ENCODE assay signal across 32 cellular contexts in genomic region chr10:70784476-70784875, GRCh38. TPM values are rescaled to one million over a fixed set of nuclear protein-coding genes. Genes with fewer than 3 reads are reported as not detected.
DNase-seq lines count a peak whose midpoint lies in the region; ATAC-seq lines count a peak whose summit lies in the region.
"Had no signal": no experiment of that assay in that cellular context is flagged by ENCODE, and none has a peak within 500 bp of the region (broad histone marks: within the 10 kb centered on the region; RNA-seq: fewer than 3 reads in every experiment).

No MANE protein-coding gene starts in this region.

- no peaks in the 10 kb centered on the region for H3K9me3 Mint-ChIP-seq in activated T-helper 1 cell treated with anti-CD3 and anti-CD28 coated beads, Interleukin-12 subunit alpha, Interleukin-12 subunit beta, Interleukin-2, Interleukin-4 antibody, amounts not matched to agents 30 ng/mL and 10 ng/mL and 1 ng/mL, durations not matched to agents 14 hours and 24 hours and 36 hours
- no peaks in the 10 kb centered on the region for H3K9me3 Mint-ChIP-seq in naive thymus-derived CD8-positive, alpha-beta T cell
- H3K9me3 Mint-ChIP-seq: activated CD4-positive, alpha-beta T cell treated with anti-CD3 and anti-CD28 coated beads, Interleukin-2, amount 10 ng/mL, durations not matched to agents 7 days and 5 days; activated T-cell treated with anti-CD3 and anti-CD28 coated beads, Interleukin-2, amount 50 U/mL, for 72 hours; CD4-positive, CD25-positive, alpha-beta regulatory T cell; central memory CD8-positive, alpha-beta T cell; nephron had no signal

- H3K27me3 Mint-ChIP-seq in activated T-helper 1 cell treated with anti-CD3 and anti-CD28 coated beads, Interleukin-12 subunit alpha, Interleukin-12 subunit beta, Interleukin-2, Interleukin-4 antibody, amounts not matched to agents 30 ng/mL and 10 ng/mL and 1 ng/mL, durations not matched to agents 14 hours and 24 hours and 36 hours (ENCODE audit: insufficient read depth) = peaks cover 20% of the 10 kb centered on the region
- peaks cover 0 to 11% (median 0%) of the 10 kb centered on the region in 5 donors for H3K27me3 Mint-ChIP-seq in naive thymus-derived CD8-positive, alpha-beta T cell
- H3K27me3 Mint-ChIP-seq: central memory CD8-positive, alpha-beta T cell had no signal

- DNase-seq in Daoy (ENCODE audit: low read depth) (peak; percentile 33), HK-2 (ENCODE audit: unreplicated experiment) (peak; percentile 24), astrocyte of the hippocampus (ENCODE audit: low read depth, low spot score) (peak; percentile 41), kidney tubule cell (ENCODE audit: low spot score) (peak; percentile 66), NCI-H82 (lab: John Stamatoyannopoulos, UW) (no peak)
- no peak for DNase-seq in activated T-helper 1 cell treated with anti-CD3 and anti-CD28 coated beads, Interleukin-12 subunit alpha, Interleukin-12 subunit beta, Interleukin-2, Interleukin-4 antibody, amounts not matched to agents 30 ng/mL and 10 ng/mL and 1 ng/mL, durations not matched to agents 14 hours and 24 hours and 36 hours (ENCODE audit: low spot score)
- DNase-seq in naive thymus-derived CD8-positive, alpha-beta T cell = no peak
- DNase-seq: activated naive CD4-positive, alpha-beta T cell treated with anti-CD3 and anti-CD28 coated beads, Interleukin-2, amount 50 U/mL, for 16 hours; activated T-cell treated with anti-CD3 and anti-CD28 coated beads, Interleukin-2, amount 50 U/mL, for 72 hours; anterior cingulate cortex; CD4-positive, CD25-positive, alpha-beta regulatory T cell; heart right ventricle; Kasumi-1; left lung; midbrain; NCI-H1092; NCI-H187 treated with DMSO at 0.1 percent for 48 hours; NCI-H748 treated with DMSO at 0.1 percent for 48 hours; right lobe of liver; stimulated activated CD4-positive, alpha-beta T cell treated with anti-CD3 and anti-CD28 coated beads, Interleukin-4, amount 100 ng/mL, for 4 hours; stimulated activated naive CD4-positive, alpha-beta T cell; T-helper 9 cell had no signal

- H3K27ac Mint-ChIP-seq in activated T-helper 1 cell treated with anti-CD3 and anti-CD28 coated beads, Interleukin-12 subunit alpha, Interleukin-12 subunit beta, Interleukin-2, Interleukin-4 antibody, amounts not matched to agents 30 ng/mL and 10 ng/mL and 1 ng/mL, durations not matched to agents 14 hours and 24 hours and 36 hours = no peak overlapping the region
- no peak overlapping the region for H3K27ac Mint-ChIP-seq in naive thymus-derived CD8-positive, alpha-beta T cell
- H3K27ac Mint-ChIP-seq: activated CD4-positive, alpha-beta T cell treated with anti-CD3 and anti-CD28 coated beads, Interleukin-2, amount 10 ng/mL, durations not matched to agents 7 days and 5 days; activated CD8-positive, alpha-beta memory T cell treated with anti-CD3 and anti-CD28 coated beads, Interleukin-2, amount 10 ng/mL, durations not matched to agents 7 days and 5 days; activated T-cell treated with anti-CD3 and anti-CD28 coated beads, Interleukin-2, amount 50 U/mL, for 72 hours; CD4-positive, CD25-positive, alpha-beta regulatory T cell; nephron had no signal

- H3K36me3 Mint-ChIP-seq in activated T-helper 1 cell treated with anti-CD3 and anti-CD28 coated beads, Interleukin-12 subunit alpha, Interleukin-12 subunit beta, Interleukin-2, Interleukin-4 antibody, amounts not matched to agents 30 ng/mL and 10 ng/mL and 1 ng/mL, durations not matched to agents 14 hours and 24 hours and 36 hours (ENCODE audit: low read depth) = no peaks in the 10 kb centered on the region
- H3K36me3 Mint-ChIP-seq in naive thymus-derived CD8-positive, alpha-beta T cell = no peaks in the 10 kb centered on the region
- H3K36me3 Mint-ChIP-seq: activated CD8-positive, alpha-beta memory T cell treated with anti-CD3 and anti-CD28 coated beads, Interleukin-2, amount 10 ng/mL, durations not matched to agents 7 days and 5 days; CD4-positive, CD25-positive, alpha-beta regulatory T cell had no signal

- ATAC-seq in naive thymus-derived CD8-positive, alpha-beta T cell = no peak
- no peak for ATAC-seq in GM21529 (IDR thresholded peaks at IDR 0.05; ENCODE audit: unreplicated experiment)
- ATAC-seq: activated T-cell treated with anti-CD3 and anti-CD28 coated beads, Interleukin-2, amount 50 U/mL, for 72 hours; heart right ventricle; right lobe of liver had no signal

- H3K4me3 Mint-ChIP-seq in activated T-helper 1 cell treated with anti-CD3 and anti-CD28 coated beads, Interleukin-12 subunit alpha, Interleukin-12 subunit beta, Interleukin-2, Interleukin-4 antibody, amounts not matched to agents 30 ng/mL and 10 ng/mL and 1 ng/mL, durations not matched to agents 14 hours and 24 hours and 36 hours = no peak overlapping the region
- no peak overlapping the region for H3K4me3 Mint-ChIP-seq in naive thymus-derived CD8-positive, alpha-beta T cell
- H3K4me3 Mint-ChIP-seq: activated CD4-positive, alpha-beta T cell treated with anti-CD3 and anti-CD28 coated beads, Interleukin-2, amount 10 ng/mL, durations not matched to agents 7 days and 5 days; activated CD8-positive, alpha-beta memory T cell treated with anti-CD3 and anti-CD28 coated beads, Interleukin-2, amount 10 ng/mL, durations not matched to agents 7 days and 5 days; activated T-cell treated with anti-CD3 and anti-CD28 coated beads, Interleukin-2, amount 50 U/mL, for 72 hours; CD4-positive, CD25-positive, alpha-beta regulatory T cell; central memory CD8-positive, alpha-beta T cell; nephron had no signal

- POLR2A ChIA-PET in naive thymus-derived CD8-positive, alpha-beta T cell (lab: Charles Lee) = no interaction called here

- intact Hi-C loops in activated T-helper 1 cell treated with anti-CD3 and anti-CD28 coated beads, Interleukin-12 subunit alpha, Interleukin-12 subunit beta, Interleukin-2, Interleukin-4 antibody, amounts not matched to agents 30 ng/mL and 10 ng/mL and 1 ng/mL, durations not matched to agents 14 hours and 24 hours and 36 hours (cut with micrococcal nuclease) = no loop called here

- H3K4me1 Mint-ChIP-seq in activated T-helper 1 cell treated with anti-CD3 and anti-CD28 coated beads, Interleukin-12 subunit alpha, Interleukin-12 subunit beta, Interleukin-2, Interleukin-4 antibody, amounts not matched to agents 30 ng/mL and 10 ng/mL and 1 ng/mL, durations not matched to agents 14 hours and 24 hours and 36 hours (ENCODE audit: low read depth) = peaks cover 7% of the 10 kb centered on the region
- H3K4me1 Mint-ChIP-seq in naive thymus-derived CD8-positive, alpha-beta T cell = peaks cover 2 to 17% (median 12%) of the 10 kb centered on the region in 4 donors
- H3K4me1 Mint-ChIP-seq: CD4-positive, CD25-positive, alpha-beta regulatory T cell; central memory CD8-positive, alpha-beta T cell had no signal

RNA-seq across cellular contexts. Expression of gene TBATA, which starts 0.7 kb away (rescaled TPM):
- total RNA-seq in Daoy (2014; rRNA removed; shearing (Covaris generic)) = not detected in 2 replicates
- not detected in 2 replicates for total RNA-seq in activated T-helper 1 cell treated with anti-CD3 and anti-CD28 coated beads, Interleukin-12 subunit alpha, Interleukin-12 subunit beta, Interleukin-2, Interleukin-4 antibody, amounts not matched to agents 30 ng/mL and 10 ng/mL and 1 ng/mL, durations not matched to agents 14 hours and 24 hours and 36 hours
- not detected for total RNA-seq in naive thymus-derived CD8-positive, alpha-beta T cell
- polyA plus RNA-seq in naive thymus-derived CD8-positive, alpha-beta T cell = not detected
- total RNA-seq: activated CD4-positive, alpha-beta T cell treated with anti-CD3 and anti-CD28 coated beads, Interleukin-2, amount 10 ng/mL, durations not matched to agents 7 days and 5 days; activated CD8-positive, alpha-beta memory T cell treated with anti-CD3 and anti-CD28 coated beads, Interleukin-2, amount 10 ng/mL, durations not matched to agents 7 days and 5 days; activated T-cell treated with anti-CD3 and anti-CD28 coated beads, Interleukin-2, amount 50 U/mL, for 72 hours; CD4-positive, CD25-positive, alpha-beta regulatory T cell; epithelial cell of proximal tubule; fibroblast of villous mesenchyme; G401; heart right ventricle; left lung; right lobe of liver; temporal lobe; urinary bladder had no signal
- polyA plus RNA-seq: CD4-positive, CD25-positive, alpha-beta regulatory T cell; heart right ventricle; urinary bladder had no signal

RNA-seq across cellular contexts. Expression of gene SGPL1, which starts 31.3 kb away (rescaled TPM):
- total RNA-seq in Daoy (2014; rRNA removed; shearing (Covaris generic)) = 22.5 and 23.5 TPM in 2 replicates
- total RNA-seq in activated T-helper 1 cell treated with anti-CD3 and anti-CD28 coated beads, Interleukin-12 subunit alpha, Interleukin-12 subunit beta, Interleukin-2, Interleukin-4 antibody, amounts not matched to agents 30 ng/mL and 10 ng/mL and 1 ng/mL, durations not matched to agents 14 hours and 24 hours and 36 hours = 72.9 and 79.0 TPM in 2 replicates
- total RNA-seq in naive thymus-derived CD8-positive, alpha-beta T cell = 10 to 100 TPM; 28.2 to 36.1 TPM
- polyA plus RNA-seq in naive thymus-derived CD8-positive, alpha-beta T cell = 10 to 100 TPM; 10.7 to 16.7 (median 12.4) TPM

Comparison
In these comparisons a context has a peak if more than half of its experiments do, and no peak if none do; other contexts are left out.
1. DNase-seq: peak in Daoy (single experiment), HK-2 (single experiment), astrocyte of the hippocampus (single experiment) and kidney tubule cell (single experiment); none in activated T-helper 1 cell treated with anti-CD3 and anti-CD28 coated beads, Interleukin-12 subunit alpha, Interleukin-12 subunit beta, Interleukin-2, Interleukin-4 antibody, amounts not matched to agents 30 ng/mL and 10 ng/mL and 1 ng/mL, durations not matched to agents 14 hours and 24 hours and 36 hours (single experiment), naive thymus-derived CD8-positive, alpha-beta T cell (0 of 10) and NCI-H82 (single experiment).